Comparison of ENCODE assay signal across 22 cellular contexts in genomic region chr14:71885301-71885700, GRCh38. TPM values are rescaled to one million over a fixed set of nuclear protein-coding genes. Genes with fewer than 3 reads are reported as not detected.
"Had no signal": no experiment of that assay in that cellular context is flagged by ENCODE, and none has a peak within 500 bp of the region (broad histone marks: within the 10 kb centered on the region; RNA-seq: fewer than 3 reads in every experiment).

No MANE protein-coding gene starts in this region.

- H3K9me3 ChIP-seq: colonic mucosa, sigmoid colon, vagina had no signal

- H3K4me3 ChIP-seq: colonic mucosa, dorsolateral prefrontal cortex, gastroesophageal sphincter, left ventricle myocardium inferior, lung, sigmoid colon, skin epidermis, vagina had no signal

- DNase-seq: cerebellar nuclear complex; colonic mucosa; dorsolateral prefrontal cortex; effector CD8-positive, alpha-beta T cell; foreskin fibroblast; glutamatergic neuron; kidney; left cardiac atrium; left ventricle myocardium inferior; mesenchymal stem cell; midbrain; occipital lobe; posterior cingulate gyrus; sigmoid colon; stimulated activated naive CD4-positive, alpha-beta T cell treated with Interleukin-2 at 50 U/mL for 16 hours had no signal

- H3K27me3 ChIP-seq: colonic mucosa, gastroesophageal sphincter, sigmoid colon, vagina had no signal

- H3K4me1 ChIP-seq: colonic mucosa, gastroesophageal sphincter, left ventricle myocardium inferior, sigmoid colon, vagina had no signal

- ATAC-seq: esophagus mucosa; gastroesophageal sphincter; left cardiac atrium; natural killer cell treated with Interleukin-12 subunit alpha and Interleukin-12 subunit beta and Interleukin-15 and Interleukin-18, amount 100 ng/mL, for 72 hours had no signal

- H3K27ac ChIP-seq: colonic mucosa, gastroesophageal sphincter, left ventricle myocardium inferior, sigmoid colon, vagina had no signal

- H3K36me3 ChIP-seq: colonic mucosa, gastroesophageal sphincter, left ventricle myocardium inferior, sigmoid colon, vagina had no signal

RNA-seq across cellular contexts. Expression of gene RGS6, which starts 46.9 kb away (rescaled TPM):
- total RNA-seq: pulmonary artery endothelial cell had no signal
